In genomic region chr22:23512348-23512705, GRCh38 we compare ENCODE assay signal across 29 cellular contexts.
"Had no signal": no experiment of that assay in that cellular context is flagged by ENCODE, and none has a peak within 500 bp of the region (broad histone marks: within the 10 kb centered on the region; RNA-seq: fewer than 3 reads in every experiment).

No MANE protein-coding gene starts in this region.

- H3K9me3 Mint-ChIP-seq: activated CD4-positive, alpha-beta T cell treated with anti-CD3 and anti-CD28 coated beads, Interleukin-2, amount 10 ng/mL, durations not matched to agents 24 days and 14 days; activated CD8-positive, alpha-beta T cell treated with anti-CD3 and anti-CD28 coated beads for 36 hours; activated naive CD8-positive, alpha-beta T cell treated with anti-CD3 and anti-CD28 coated beads for 36 hours; activated T-cell treated with anti-CD3 and anti-CD28 coated beads, Interleukin-2, amount 50 U/mL, for 72 hours; activated T-helper 17 cell treated with anti-CD3 and anti-CD28 coated beads, Interleukin-2, amount 50 U/mL, for 72 hours; T-helper 1 cell treated with Interleukin-12 subunit alpha and Interleukin-12 subunit beta and Interleukin-4 antibody, amounts not matched to agents 30 μg/mL and 1 μg/mL, for 36 hours; T-helper 2 cell treated with Interferon-gamma antibody and Interleukin-4, amounts not matched to agents 5 μg/mL and 100 μg/mL, for 36 hours had no signal

- H3K27me3 Mint-ChIP-seq: activated CD4-positive, alpha-beta T cell treated with anti-CD3 and anti-CD28 coated beads, Interleukin-2, amount 10 ng/mL, durations not matched to agents 24 days and 14 days; activated CD8-positive, alpha-beta T cell treated with anti-CD3 and anti-CD28 coated beads for 36 hours; activated naive CD8-positive, alpha-beta T cell treated with anti-CD3 and anti-CD28 coated beads for 36 hours; activated T-helper 17 cell treated with anti-CD3 and anti-CD28 coated beads, Interleukin-2, amount 50 U/mL, for 72 hours had no signal

- H3K27me3 ChIP-seq: brain microvascular endothelial cell, cardiac muscle cell, Peyer's patch, SJSA1 had no signal

- H3K4me3 Mint-ChIP-seq: activated CD4-positive, alpha-beta T cell treated with anti-CD3 and anti-CD28 coated beads, Interleukin-2, amount 10 ng/mL, durations not matched to agents 24 days and 14 days; activated CD8-positive, alpha-beta T cell treated with anti-CD3 and anti-CD28 coated beads for 36 hours; activated naive CD8-positive, alpha-beta T cell treated with anti-CD3 and anti-CD28 coated beads for 36 hours; activated T-cell treated with anti-CD3 and anti-CD28 coated beads, Interleukin-2, amount 50 U/mL, for 72 hours; activated T-helper 17 cell treated with anti-CD3 and anti-CD28 coated beads, Interleukin-2, amount 50 U/mL, for 72 hours; T-helper 1 cell treated with Interleukin-12 subunit alpha and Interleukin-12 subunit beta and Interleukin-4 antibody, amounts not matched to agents 30 μg/mL and 1 μg/mL, for 36 hours; T-helper 2 cell treated with Interferon-gamma antibody and Interleukin-4, amounts not matched to agents 5 μg/mL and 100 μg/mL, for 36 hours had no signal

- H3K27ac Mint-ChIP-seq: activated CD4-positive, alpha-beta T cell treated with anti-CD3 and anti-CD28 coated beads, Interleukin-2, amount 10 ng/mL, durations not matched to agents 24 days and 14 days; activated CD8-positive, alpha-beta T cell treated with anti-CD3 and anti-CD28 coated beads for 36 hours; activated naive CD8-positive, alpha-beta T cell treated with anti-CD3 and anti-CD28 coated beads for 36 hours; activated T-cell treated with anti-CD3 and anti-CD28 coated beads, Interleukin-2, amount 50 U/mL, for 72 hours; activated T-helper 17 cell treated with anti-CD3 and anti-CD28 coated beads, Interleukin-2, amount 50 U/mL, for 72 hours; T-helper 1 cell treated with Interleukin-12 subunit alpha and Interleukin-12 subunit beta and Interleukin-4 antibody, amounts not matched to agents 30 μg/mL and 1 μg/mL, for 36 hours; T-helper 2 cell treated with Interferon-gamma antibody and Interleukin-4, amounts not matched to agents 5 μg/mL and 100 μg/mL, for 36 hours had no signal

- H3K9me3 ChIP-seq: Peyer's patch, SK-N-SH had no signal

- H3K4me2 ChIP-seq: SK-N-SH had no signal

- H3K4me3 ChIP-seq: cardiac muscle cell, K562, Peyer's patch, SJSA1 had no signal

- FAIRE-seq: K562, TTC549 had no signal

- H3K4me1 ChIP-seq: Peyer's patch had no signal

- H3K4me1 Mint-ChIP-seq: activated CD4-positive, alpha-beta T cell treated with anti-CD3 and anti-CD28 coated beads, Interleukin-2, amount 10 ng/mL, durations not matched to agents 24 days and 14 days; activated naive CD8-positive, alpha-beta T cell treated with anti-CD3 and anti-CD28 coated beads for 36 hours; activated T-helper 17 cell treated with anti-CD3 and anti-CD28 coated beads, Interleukin-2, amount 50 U/mL, for 72 hours had no signal

- H3K36me3 ChIP-seq: brain microvascular endothelial cell, cardiac muscle cell, Peyer's patch, SJSA1 had no signal

- DNase-seq: activated CD4-positive, alpha-beta T cell treated with anti-CD3 and anti-CD28 coated beads, Interleukin-2, amount 10 ng/mL, durations not matched to agents 24 days and 14 days; activated CD4-positive, alpha-beta T cell treated with anti-CD3 and anti-CD28 coated beads, Interleukin-2, amount 50 U/mL, for 4 hours; activated CD8-positive, alpha-beta T cell treated with anti-CD3 and anti-CD28 coated beads for 36 hours; activated effector memory CD4-positive, alpha-beta T cell treated with anti-CD3 and anti-CD28 coated beads, Interleukin-2, amount 50 U/mL, for 16 hours; activated naive CD4-positive, alpha-beta T cell; activated naive CD4-positive, alpha-beta T cell treated with anti-CD3 and anti-CD28 coated beads, Interleukin-2, amount 50 U/mL, for 16 hours; activated naive CD8-positive, alpha-beta T cell treated with anti-CD3 and anti-CD28 coated beads for 36 hours; activated T-cell treated with anti-CD3 and anti-CD28 coated beads, Interleukin-2, amount 50 U/mL, for 1 hour; activated T-cell treated with anti-CD3 and anti-CD28 coated beads, Interleukin-2, amount 50 U/mL, for 72 hours; amniotic stem cell; brain microvascular endothelial cell; NCI-H1092 treated with DMSO at 0.1 percent for 48 hours; NCI-H187 treated with DMSO at 0.1 percent for 48 hours; NCI-H226; NCI-H446 treated with DMSO at 0.1 percent for 48 hours; NCI-H524; NCI-H82; PC-3; Peyer's patch; RPMI8226; SHP77 treated with DMSO at 0.1 percent for 48 hours; SK-N-SH had no signal

- H3K36me3 Mint-ChIP-seq: activated naive CD8-positive, alpha-beta T cell treated with anti-CD3 and anti-CD28 coated beads for 36 hours had no signal

- H3K27ac ChIP-seq: brain microvascular endothelial cell, Peyer's patch, SJSA1 had no signal

- ATAC-seq: activated CD8-positive, alpha-beta T cell treated with anti-CD3 and anti-CD28 coated beads for 36 hours; activated T-cell treated with anti-CD3 and anti-CD28 coated beads, Interleukin-2, amount 50 U/mL, for 72 hours; activated T-helper 17 cell treated with anti-CD3 and anti-CD28 coated beads, Interleukin-2, amount 50 U/mL, for 72 hours; K562; PC-3 had no signal

- H3K9ac ChIP-seq: SK-N-SH had no signal
